19 cellular contexts compared by ENCODE assay signal in genomic region chr6:134021396-134022122, GRCh38. TPM values are rescaled to one million over a fixed set of nuclear protein-coding genes. Genes with fewer than 3 reads are reported as not detected.
A peak's percentile ranks its signal among the peaks of the same experiment; 100 is the strongest.
DNase-seq lines count a peak whose midpoint lies in the region; ATAC-seq and TF ChIP-seq lines count a peak whose summit lies in the region.
"Had no signal": no experiment of that assay in that cellular context is flagged by ENCODE, and none has a peak within 500 bp of the region (broad histone marks: within the 10 kb centered on the region; RNA-seq: fewer than 3 reads in every experiment).

No MANE protein-coding gene starts in this region.

- peak overlapping the region; percentile 71; the same call in 1 of the 2 replicates for H2AFZ ChIP-seq in OCI-LY7 (ENCODE audit: low read length)
- H2AFZ ChIP-seq: GM23248 had no signal

- intact Hi-C loops in Right ventricle myocardium superior (cut with DNase I) (no loop called here), left ventricle myocardium superior (cut with micrococcal nuclease) (no loop called here), OCI-LY7 (cut with micrococcal nuclease; ENCODE audit: unreplicated experiment) (no loop called here), ascending aorta (cut with DNase I) (no loop called here)

- no TSS peak for BruUV-seq in OCI-LY7 (replicated peaks; lab: Mats Ljungman, UMichigan)

- no peaks in the 10 kb centered on the region for H3K9me3 ChIP-seq in OCI-LY7 (ENCODE audit: low read length)
- H3K9me3 ChIP-seq in ascending aorta: no peaks in the 10 kb centered on the region
- H3K9me3 ChIP-seq: lower lobe of right lung, thyroid gland had no signal

- no peaks in the 10 kb centered on the region for H3K9me2 ChIP-seq in OCI-LY7 (ENCODE audit: insufficient read depth, low read length)

- H3K4me3 ChIP-seq in OCI-LY7 (ENCODE audit: low read depth, low read length, poor library complexity, severe bottlenecking) (no peak overlapping the region), ascending aorta (no peak overlapping the region)
- H3K4me3 ChIP-seq: GM23248, lower lobe of right lung, skin epidermis, thyroid gland had no signal

- peaks cover 10% of the 10 kb centered on the region for H3K4me1 ChIP-seq in OCI-LY7 (ENCODE audit: insufficient read depth, low read length, poor library complexity, severe bottlenecking)
- H3K4me1 ChIP-seq in ascending aorta: peaks cover 0 to 5% of the 10 kb centered on the region in 2 donors
- H3K4me1 ChIP-seq: thyroid gland had no signal

- no peaks in the 10 kb centered on the region for H3K79me2 ChIP-seq in OCI-LY7 (ENCODE audit: insufficient read depth, low read depth, low read length)

- H3K36me3 ChIP-seq in OCI-LY7 (ENCODE audit: insufficient read depth, low read length) (no peaks in the 10 kb centered on the region), ascending aorta (no peaks in the 10 kb centered on the region)
- H3K36me3 ChIP-seq: thyroid gland had no signal

- H3K27me3 ChIP-seq in ascending aorta: no peaks in the 10 kb centered on the region
- H3K27me3 ChIP-seq: thyroid gland had no signal

- H4K20me1 ChIP-seq in OCI-LY7 (ENCODE audit: insufficient read depth, low read length): no peaks in the 10 kb centered on the region

- peak overlapping the region; percentile 22; the same call in 1 of the 2 replicates for H3K4me2 ChIP-seq in OCI-LY7 (ENCODE audit: low read length)

- no peak overlapping the region for H3K27ac ChIP-seq in OCI-LY7 (ENCODE audit: low read depth, low read length, poor library complexity, severe bottlenecking)
- peak overlapping the region; percentile 54 to 56 for H3K27ac ChIP-seq in ascending aorta
- H3K27ac ChIP-seq: epithelial cell of prostate, GM23248, lower lobe of right lung, RWPE1, skin epidermis, thyroid gland had no signal

- DNase-seq in Right ventricle myocardium superior (no peak), left ventricle myocardium superior (no peak), OCI-LY7 (ENCODE audit: low spot score) (peak; percentile 30), ascending aorta (ENCODE audit: low spot score in 2 of 2) (no peak), NCI-H82 (lab: John Stamatoyannopoulos, UW) (no peak)
- DNase-seq in stimulated activated CD4-positive, alpha-beta T cell treated with anti-CD3 and anti-CD28 coated beads, Interleukin-2, amount 100 ng/mL, for 48 hours: no peak
- DNase-seq: activated CD4-positive, alpha-beta T cell treated with anti-CD3 and anti-CD28 coated beads, Interleukin-2, amount 10 ng/mL, durations not matched to agents 7 days and 5 days; CD8-positive, alpha-beta memory T cell; GM23248; lower lobe of right lung; NCI-H1092; NCI-H526 treated with DMSO at 0.1 percent for 48 hours; T-helper 2 cell; thyroid gland had no signal

- ATAC-seq in Right ventricle myocardium superior (ENCODE audit: poor library complexity): peak; percentile 24
- no peak for ATAC-seq in left ventricle myocardium superior
- ATAC-seq in HG02884 (IDR thresholded peaks at IDR 0.05; ENCODE audit: unreplicated experiment): no peak
- ATAC-seq in HG03097 (IDR thresholded peaks at IDR 0.05; ENCODE audit: low FRiP score, unreplicated experiment): no peak

- POLR2A ChIA-PET in OCI-LY7 (lab: Charles Lee): interaction anchor here (0.7 to 1.7 kb wide), 5 partner anchors 15 to 137 kb away, joined by 3 to 5 read pairs (median 3); no protein-coding TSS in a partner anchor

- CTCF ChIA-PET in OCI-LY7 (lab: Charles Lee; ENCODE audit: unreplicated experiment): interaction anchor here (0.8 kb wide), 1 partner anchor 18 kb away, joined by 3 read pairs; no protein-coding TSS in a partner anchor

- TF ChIP-seq CTCF in OCI-LY7 (conservative IDR thresholded peaks at IDR 0.05; ENCODE audit: low read length): no peak
- no peak for TF ChIP-seq CTCF in ascending aorta (IDR thresholded peaks at IDR 0.05)

RNA-seq across cellular contexts. Expression of gene SLC2A12, which starts 30.9 kb away (rescaled TPM):
- total RNA-seq in Right ventricle myocardium superior (14.4 TPM), left ventricle myocardium superior (21.1 TPM), OCI-LY7 (2022) (1.1 and 1.3 TPM in 2 replicates), ascending aorta (not detected)
- 0.80 and 0.82 TPM in 2 replicates for total RNA-seq in OCI-LY7 (2014; rRNA removed; shearing (Covaris generic))
- total RNA-seq: CD8-positive, alpha-beta memory T cell had no signal
